ENCODE assay signal across 31 cellular contexts in genomic region chr20:12821249-12821648, GRCh38.
"Had no signal": no experiment of that assay in that cellular context is flagged by ENCODE, and none has a peak within 500 bp of the region (broad histone marks: within the 10 kb centered on the region; RNA-seq: fewer than 3 reads in every experiment).

No MANE protein-coding gene starts in this region.

- H3K27ac Mint-ChIP-seq: activated CD8-positive, alpha-beta T cell treated with anti-CD3 and anti-CD28 coated beads for 36 hours; activated naive CD8-positive, alpha-beta T cell treated with anti-CD3 and anti-CD28 coated beads for 36 hours; activated T-cell treated with anti-CD3 and anti-CD28 coated beads, Interleukin-2, amount 50 U/mL, for 72 hours; activated T-helper 17 cell treated with anti-CD3 and anti-CD28 coated beads, Interleukin-2, amount 50 U/mL, for 72 hours had no signal

- DNase-seq: activated CD4-positive, alpha-beta T cell treated with anti-CD3 and anti-CD28 coated beads for 1 hour; activated CD4-positive, alpha-beta T cell treated with anti-CD3 and anti-CD28 coated beads for 48 hours; activated CD4-positive, CD25-positive, alpha-beta regulatory T cell; activated CD8-positive, alpha-beta T cell treated with anti-CD3 and anti-CD28 coated beads for 36 hours; activated effector memory CD4-positive, alpha-beta T cell treated with anti-CD3 and anti-CD28 coated beads, Interleukin-2, amount 50 U/mL, for 16 hours; activated naive CD4-positive, alpha-beta T cell; activated naive CD4-positive, alpha-beta T cell treated with anti-CD3 and anti-CD28 coated beads, Interleukin-2, amount 50 U/mL, for 16 hours; activated naive CD8-positive, alpha-beta T cell treated with anti-CD3 and anti-CD28 coated beads for 36 hours; activated T-cell treated with anti-CD3 and anti-CD28 coated beads, Interleukin-2, amount 50 U/mL, for 1 hour; activated T-cell treated with anti-CD3 and anti-CD28 coated beads, Interleukin-2, amount 50 U/mL, for 72 hours; amniotic stem cell; aorta; NCI-H1092 treated with DMSO at 0.1 percent for 48 hours; NCI-H1417; NCI-H146; NCI-H1930; NCI-H2081 treated with DMSO at 0.1 percent for 48 hours; NCI-H345; NCI-H524 treated with DMSO at 0.1 percent for 48 hours; NCI-H748 treated with DMSO at 0.1 percent for 48 hours; NK-92 treated with Interleukin-12 subunit alpha and Interleukin-12 subunit beta, amount 100 ng/mL, for 24 hours; PC-3; SHP77; SJCRH30; T1000; WERI-Rb-1 had no signal

- H3K4me3 ChIP-seq: cardiac muscle cell, K562, SJCRH30, SK-N-MC had no signal

- H3K4me1 Mint-ChIP-seq: activated naive CD8-positive, alpha-beta T cell treated with anti-CD3 and anti-CD28 coated beads for 36 hours; activated T-helper 17 cell treated with anti-CD3 and anti-CD28 coated beads, Interleukin-2, amount 50 U/mL, for 72 hours had no signal

- H3K27me3 ChIP-seq: cardiac muscle cell had no signal

- H3K36me3 ChIP-seq: cardiac muscle cell, SJCRH30, WERI-Rb-1 had no signal

- H3K27me3 Mint-ChIP-seq: activated CD8-positive, alpha-beta T cell treated with anti-CD3 and anti-CD28 coated beads for 36 hours; activated naive CD8-positive, alpha-beta T cell treated with anti-CD3 and anti-CD28 coated beads for 36 hours; activated T-helper 17 cell treated with anti-CD3 and anti-CD28 coated beads, Interleukin-2, amount 50 U/mL, for 72 hours had no signal

- H3K36me3 Mint-ChIP-seq: activated naive CD8-positive, alpha-beta T cell treated with anti-CD3 and anti-CD28 coated beads for 36 hours had no signal

- ATAC-seq: activated CD8-positive, alpha-beta T cell treated with anti-CD3 and anti-CD28 coated beads for 36 hours; activated T-cell treated with anti-CD3 and anti-CD28 coated beads, Interleukin-2, amount 50 U/mL, for 72 hours; activated T-helper 17 cell treated with anti-CD3 and anti-CD28 coated beads, Interleukin-2, amount 50 U/mL, for 72 hours; K562; PC-3 had no signal

- FAIRE-seq: K562, RCC 7860 had no signal

- H3K4me1 ChIP-seq: SJCRH30 had no signal

- H3K4me3 Mint-ChIP-seq: activated CD8-positive, alpha-beta T cell treated with anti-CD3 and anti-CD28 coated beads for 36 hours; activated naive CD8-positive, alpha-beta T cell treated with anti-CD3 and anti-CD28 coated beads for 36 hours; activated T-cell treated with anti-CD3 and anti-CD28 coated beads, Interleukin-2, amount 50 U/mL, for 72 hours; activated T-helper 17 cell treated with anti-CD3 and anti-CD28 coated beads, Interleukin-2, amount 50 U/mL, for 72 hours had no signal

- H3K27ac ChIP-seq: cardiac muscle cell, SJCRH30, SK-N-MC, WERI-Rb-1 had no signal

- H3K9me3 ChIP-seq: SJCRH30 had no signal

- H3K9me3 Mint-ChIP-seq: activated naive CD8-positive, alpha-beta T cell treated with anti-CD3 and anti-CD28 coated beads for 36 hours had no signal
